19 cellular contexts compared by ENCODE assay signal in the genomic region with DNA sequence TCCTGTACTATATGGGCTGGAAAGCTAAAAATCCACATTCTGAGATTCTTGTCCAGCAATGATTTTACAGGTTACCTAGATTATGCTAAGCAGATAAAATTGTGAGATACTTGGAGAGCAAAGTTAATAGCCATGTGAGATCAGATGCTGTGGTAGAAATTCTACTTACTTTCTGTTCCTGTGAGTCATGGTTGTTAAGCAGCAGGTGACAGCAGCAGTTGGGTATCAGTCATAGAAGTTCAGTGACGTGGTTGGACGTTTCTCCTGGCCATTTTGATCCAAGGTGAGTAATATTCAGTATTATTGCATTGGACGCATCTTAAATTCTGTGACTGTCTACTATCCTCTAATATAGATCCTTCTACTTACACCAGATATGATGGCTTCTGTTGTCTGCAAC.
DNase-seq lines count a peak whose midpoint lies in the region; ATAC-seq and TF ChIP-seq lines count a peak whose summit lies in the region.
"Had no signal": no experiment of that assay in that cellular context is flagged by ENCODE, and none has a peak within 500 bp of the region (broad histone marks: within the 10 kb centered on the region; RNA-seq: fewer than 3 reads in every experiment).

No MANE protein-coding gene starts in this region.

- no peak for DNase-seq in activated naive CD4-positive, alpha-beta T cell treated with anti-CD3 and anti-CD28 coated beads, Interleukin-2, amount 50 U/mL, for 72 hours (ENCODE audit: low spot score in 2 of 2)
- no peak for DNase-seq in tibial artery
- DNase-seq in T-helper 9 cell = no peak
- DNase-seq in transverse colon = no peak
- DNase-seq: ACHN; activated T-cell treated with anti-CD3 and anti-CD28 coated beads for 4 hours; CD8-positive, alpha-beta memory T cell; endodermal cell; H7; mesendoderm; NCI-H2029; NCI-H526; small intestine had no signal

- H3K36me3 ChIP-seq in tibial artery (no peaks in the 10 kb centered on the region), transverse colon (no peaks in the 10 kb centered on the region)

- peaks cover 7 to 11% of the 10 kb centered on the region in 2 donors for H3K9me3 Mint-ChIP-seq in activated naive CD4-positive, alpha-beta T cell treated with anti-CD3 and anti-CD28 coated beads, Interleukin-2, amount 50 U/mL, for 72 hours
- H3K9me3 Mint-ChIP-seq: endodermal cell had no signal

- no peaks in the 10 kb centered on the region for H3K4me1 ChIP-seq in tibial artery
- H3K4me1 ChIP-seq in transverse colon = peaks cover 0 to 5% (median 2%) of the 10 kb centered on the region in 4 donors
- H3K4me1 ChIP-seq: foreskin keratinocyte had no signal

- no peak for TF ChIP-seq CTCF in tibial artery (IDR thresholded peaks at IDR 0.05)
- no peak for TF ChIP-seq CTCF in transverse colon (IDR thresholded peaks at IDR 0.05)

- no peak overlapping the region for H3K27ac ChIP-seq in tibial artery
- no peak overlapping the region for H3K27ac ChIP-seq in transverse colon
- H3K27ac ChIP-seq: foreskin keratinocyte had no signal

- H3K9me3 ChIP-seq in tibial artery (no peaks in the 10 kb centered on the region), transverse colon (no peaks in the 10 kb centered on the region)

- TF ChIP-seq EP300 in transverse colon (IDR thresholded peaks at IDR 0.05; ENCODE audit: low read depth) = no peak

- H3K36me3 Mint-ChIP-seq in activated naive CD4-positive, alpha-beta T cell treated with anti-CD3 and anti-CD28 coated beads, Interleukin-2, amount 50 U/mL, for 72 hours = no peaks in the 10 kb centered on the region
- H3K36me3 Mint-ChIP-seq: activated naive CD8-positive, alpha-beta T cell; CD8-positive, alpha-beta memory T cell had no signal

- no peak for TF ChIP-seq POLR2A in transverse colon (IDR thresholded peaks at IDR 0.05)

- H3K27ac Mint-ChIP-seq in activated naive CD4-positive, alpha-beta T cell treated with anti-CD3 and anti-CD28 coated beads, Interleukin-2, amount 50 U/mL, for 72 hours = no peak overlapping the region
- H3K27ac Mint-ChIP-seq: activated naive CD8-positive, alpha-beta T cell; endodermal cell had no signal

- intact Hi-C loops in tibial artery (cut with DNase I; ENCODE audit: low total_unique reads) (no loop called here), transverse colon (cut with DNase I; ENCODE audit: low total_unique reads) (no loop called here)

- 63 to 72% methylated on average over 3 of the region's 3 CpGs for WGBS in transverse colon (ENCODE audit: low coverage in 1 of 2), 2 donors

- H3K27me3 ChIP-seq in tibial artery (no peaks in the 10 kb centered on the region), transverse colon (no peaks in the 10 kb centered on the region)
- H3K27me3 ChIP-seq: foreskin keratinocyte had no signal

- H3K4me3 ChIP-seq in tibial artery (no peak overlapping the region), transverse colon (no peak overlapping the region)

- ATAC-seq in GM18498 (IDR thresholded peaks at IDR 0.05; ENCODE audit: unreplicated experiment) = peak; percentile 61
- peak; percentile 76 for ATAC-seq in GM19463 (IDR thresholded peaks at IDR 0.05; ENCODE audit: unreplicated experiment)
- ATAC-seq in HG02870 (IDR thresholded peaks at IDR 0.05; ENCODE audit: unreplicated experiment) = peak; percentile 75
- peak; percentile 79 for ATAC-seq in HG03460 (IDR thresholded peaks at IDR 0.05; ENCODE audit: unreplicated experiment)
- ATAC-seq in activated naive CD4-positive, alpha-beta T cell treated with anti-CD3 and anti-CD28 coated beads, Interleukin-2, amount 50 U/mL, for 72 hours = no peak
- ATAC-seq: foreskin keratinocyte had no signal

- in situ Hi-C loops in transverse colon (cut with MboI; ENCODE audit: low pct_ligation_motif_present in 1 of 4, low pct_unique_long_range_greater_than_20kb in 1 of 4, low sequenced_read_pairs in 3 of 4) = no loop called here

Comparison
In these comparisons a context has a peak if more than half of its experiments do, and no peak if none do; other contexts are left out.
1. ATAC-seq: peak in GM18498 (single experiment), GM19463 (single experiment), HG02870 (single experiment) and HG03460 (single experiment); none in activated naive CD4-positive, alpha-beta T cell treated with anti-CD3 and anti-CD28 coated beads, Interleukin-2, amount 50 U/mL, for 72 hours (0 of 2).